ENCODE assay signal across 18 cellular contexts in genomic region chr17:67571478-67571877, GRCh38.
DNase-seq lines count a peak whose midpoint lies in the region; ATAC-seq lines count a peak whose summit lies in the region.
"Had no signal": no experiment of that assay in that cellular context is flagged by ENCODE, and none has a peak within 500 bp of the region (broad histone marks: within the 10 kb centered on the region; RNA-seq: fewer than 3 reads in every experiment).

No MANE protein-coding gene starts in this region.

- ATAC-seq in stimulated activated memory B cell treated with anti-CD40 and anti-IgM and Interleukin-4, amounts not matched to agents 10 μg/mL and 1 μg/mL and 100 μg/mL, for 72 hours = no peak
- ATAC-seq in GM19455 (IDR thresholded peaks at IDR 0.05; ENCODE audit: unreplicated experiment) (no peak), HG03432 (IDR thresholded peaks at IDR 0.05; ENCODE audit: unreplicated experiment) (no peak)
- ATAC-seq: GM23338, HCT116, K562, PC-3 had no signal

- H3K9me3 Mint-ChIP-seq in activated T-cell treated with anti-CD3 and anti-CD28 coated beads, Interleukin-2, amount 50 U/mL, for 24 hours = no peaks in the 10 kb centered on the region
- no peaks in the 10 kb centered on the region for H3K9me3 Mint-ChIP-seq in stimulated activated memory B cell treated with anti-CD40 and anti-IgM and Interleukin-4, amounts not matched to agents 10 μg/mL and 1 μg/mL and 100 μg/mL, for 72 hours
- H3K9me3 Mint-ChIP-seq: GM23338 had no signal

- H3K4me3 Mint-ChIP-seq in activated T-cell treated with anti-CD3 and anti-CD28 coated beads, Interleukin-2, amount 50 U/mL, for 24 hours = no peak overlapping the region
- no peak overlapping the region for H3K4me3 Mint-ChIP-seq in stimulated activated memory B cell treated with anti-CD40 and anti-IgM and Interleukin-4, amounts not matched to agents 10 μg/mL and 1 μg/mL and 100 μg/mL, for 72 hours
- H3K4me3 Mint-ChIP-seq: GM23338 had no signal

- H3K36me3 Mint-ChIP-seq in activated T-cell treated with anti-CD3 and anti-CD28 coated beads, Interleukin-2, amount 50 U/mL, for 24 hours (ENCODE audit: low read depth) = peaks cover 35% of the 10 kb centered on the region
- peaks cover 21% of the 10 kb centered on the region for H3K36me3 Mint-ChIP-seq in stimulated activated memory B cell treated with anti-CD40 and anti-IgM and Interleukin-4, amounts not matched to agents 10 μg/mL and 1 μg/mL and 100 μg/mL, for 72 hours

- no peaks in the 10 kb centered on the region for H3K27me3 Mint-ChIP-seq in activated T-cell treated with anti-CD3 and anti-CD28 coated beads, Interleukin-2, amount 50 U/mL, for 24 hours
- H3K27me3 Mint-ChIP-seq in stimulated activated memory B cell treated with anti-CD40 and anti-IgM and Interleukin-4, amounts not matched to agents 10 μg/mL and 1 μg/mL and 100 μg/mL, for 72 hours = peaks cover 18% of the 10 kb centered on the region

- H3K4me1 Mint-ChIP-seq in activated T-cell treated with anti-CD3 and anti-CD28 coated beads, Interleukin-2, amount 50 U/mL, for 24 hours (ENCODE audit: low read depth) = peaks cover 43% of the 10 kb centered on the region
- H3K4me1 Mint-ChIP-seq in stimulated activated memory B cell treated with anti-CD40 and anti-IgM and Interleukin-4, amounts not matched to agents 10 μg/mL and 1 μg/mL and 100 μg/mL, for 72 hours = peaks cover 80% of the 10 kb centered on the region

- H3K27ac Mint-ChIP-seq in activated T-cell treated with anti-CD3 and anti-CD28 coated beads, Interleukin-2, amount 50 U/mL, for 24 hours = peak overlapping the region; percentile 23
- peak overlapping the region; percentile 87 for H3K27ac Mint-ChIP-seq in stimulated activated memory B cell treated with anti-CD40 and anti-IgM and Interleukin-4, amounts not matched to agents 10 μg/mL and 1 μg/mL and 100 μg/mL, for 72 hours
- H3K27ac Mint-ChIP-seq: GM23338 had no signal

- DNase-seq in activated T-cell treated with anti-CD3 and anti-CD28 coated beads, Interleukin-2, amount 50 U/mL, for 24 hours = no peak
- DNase-seq in activated T-cell treated with anti-CD3 and anti-CD28 coated beads for 4 hours = no peak
- peak; percentile 41 for DNase-seq in NAMALWA (ENCODE audit: low spot score)
- peak; percentile 21 for DNase-seq in ecto neural progenitor cell (ENCODE audit: low spot score)
- no peak for DNase-seq in stimulated activated CD4-positive, alpha-beta T cell treated with anti-CD3 and anti-CD28 coated beads, Interleukin-12 subunit alpha, Interleukin-12 subunit beta, amount 100 ng/mL, for 4 hours
- DNase-seq: 8988T, DMS 273 treated with DMSO at 0.1 percent for 48 hours, NCI-H1436, NCI-H2029 treated with DMSO at 0.1 percent for 48 hours, NCI-H2171 treated with DMSO at 0.1 percent for 48 hours, NCI-H446 treated with DMSO at 0.1 percent for 48 hours, PC-3 had no signal

Comparison
In these comparisons a context has a peak if more than half of its experiments do, and no peak if none do; other contexts are left out.
1. DNase-seq: peak in NAMALWA (single experiment) and ecto neural progenitor cell (single experiment); none in activated T-cell treated with anti-CD3 and anti-CD28 coated beads, Interleukin-2, amount 50 U/mL, for 24 hours (single experiment), activated T-cell treated with anti-CD3 and anti-CD28 coated beads for 4 hours (single experiment) and stimulated activated CD4-positive, alpha-beta T cell treated with anti-CD3 and anti-CD28 coated beads, Interleukin-12 subunit alpha, Interleukin-12 subunit beta, amount 100 ng/mL, for 4 hours (single experiment).